ENCODE assay signal across 21 cellular contexts in genomic region chr2:47082976-47083375, GRCh38.
DNase-seq lines count a peak whose midpoint lies in the region; ATAC-seq and TF ChIP-seq lines count a peak whose summit lies in the region.
"Had no signal": no experiment of that assay in that cellular context is flagged by ENCODE, and none has a peak within 500 bp of the region (broad histone marks: within the 10 kb centered on the region; RNA-seq: fewer than 3 reads in every experiment).

No MANE protein-coding gene starts in this region.

- no peak overlapping the region for H3K27ac ChIP-seq in HEK293 (ENCODE audit: extremely low read depth, low read depth, low read length)
- H3K27ac ChIP-seq in cingulate gyrus (ENCODE audit: low read depth, low read length) = peak overlapping the region; percentile 54
- H3K27ac ChIP-seq: 22Rv1 had no signal

- H3K9me3 ChIP-seq in HEK293 (ENCODE audit: control insufficient read depth, insufficient read depth, low read depth, low read length) = no peaks in the 10 kb centered on the region
- H3K9me3 ChIP-seq: Caco-2 had no signal

- no peaks in the 10 kb centered on the region for H3K36me3 ChIP-seq in HEK293 (ENCODE audit: control insufficient read depth in 2 of 2, insufficient read depth in 1 of 2, low read length in 2 of 2)

- no peaks in the 10 kb centered on the region for H3K36me3 Mint-ChIP-seq in activated CD8-positive, alpha-beta T cell treated with anti-CD3 and anti-CD28 coated beads, Interleukin-2, amount 10 ng/mL, durations not matched to agents 7 days and 5 days (ENCODE audit: low read depth)
- no peaks in the 10 kb centered on the region for H3K36me3 Mint-ChIP-seq in activated CD8-positive, alpha-beta T cell treated with anti-CD3 and anti-CD28 coated beads for 36 hours (ENCODE audit: low read depth)

- POLR2A ChIA-PET in activated CD8-positive, alpha-beta T cell treated with anti-CD3 and anti-CD28 coated beads, Interleukin-2, amount 10 ng/mL, durations not matched to agents 7 days and 5 days (lab: Charles Lee) = no interaction called here
- POLR2A ChIA-PET in activated CD8-positive, alpha-beta T cell treated with anti-CD3 and anti-CD28 coated beads for 36 hours (lab: Charles Lee) = no interaction called here
- POLR2A ChIA-PET in HEK293 (lab: Yijun Ruan, JAX) = no interaction called here

- no peak overlapping the region for H3K4me3 Mint-ChIP-seq in activated CD8-positive, alpha-beta T cell treated with anti-CD3 and anti-CD28 coated beads, Interleukin-2, amount 10 ng/mL, durations not matched to agents 7 days and 5 days
- H3K4me3 Mint-ChIP-seq in activated CD8-positive, alpha-beta T cell treated with anti-CD3 and anti-CD28 coated beads for 36 hours = no peak overlapping the region
- H3K4me3 Mint-ChIP-seq: CD4-positive, alpha-beta T cell had no signal

- no peaks in the 10 kb centered on the region for H3K4me1 ChIP-seq in HEK293 (ENCODE audit: control insufficient read depth, insufficient read depth, low read length)

- H3K4me1 Mint-ChIP-seq in activated CD8-positive, alpha-beta T cell treated with anti-CD3 and anti-CD28 coated beads, Interleukin-2, amount 10 ng/mL, durations not matched to agents 7 days and 5 days (ENCODE audit: low read depth) = no peaks in the 10 kb centered on the region
- no peaks in the 10 kb centered on the region for H3K4me1 Mint-ChIP-seq in activated CD8-positive, alpha-beta T cell treated with anti-CD3 and anti-CD28 coated beads for 36 hours (ENCODE audit: low read depth)

- no peak overlapping the region for H3K4me3 ChIP-seq in HEK293 (ENCODE audit: low read depth, low read length)

- TF ChIP-seq CTCF in activated CD8-positive, alpha-beta T cell treated with anti-CD3 and anti-CD28 coated beads for 36 hours (IDR thresholded peaks at IDR 0.05) = no peak
- no peak for TF ChIP-seq CTCF in HEK293 (tag by site-specific recombination; IDR thresholded peaks at IDR 0.05)

- no peaks in the 10 kb centered on the region for H3K9me3 Mint-ChIP-seq in activated CD8-positive, alpha-beta T cell treated with anti-CD3 and anti-CD28 coated beads, Interleukin-2, amount 10 ng/mL, durations not matched to agents 7 days and 5 days (ENCODE audit: insufficient read depth)
- H3K9me3 Mint-ChIP-seq in activated CD8-positive, alpha-beta T cell treated with anti-CD3 and anti-CD28 coated beads for 36 hours = no peaks in the 10 kb centered on the region
- H3K9me3 Mint-ChIP-seq: CD4-positive, alpha-beta T cell had no signal

- intact Hi-C loops in activated CD8-positive, alpha-beta T cell treated with anti-CD3 and anti-CD28 coated beads for 36 hours (cut with micrococcal nuclease) = no loop called here
- intact Hi-C loops in posterior vena cava (cut with DNase I) = no loop called here

- no peak for DNase-seq in activated CD8-positive, alpha-beta T cell treated with anti-CD3 and anti-CD28 coated beads, Interleukin-2, amount 10 ng/mL, durations not matched to agents 7 days and 5 days
- no peak for DNase-seq in activated CD8-positive, alpha-beta T cell treated with anti-CD3 and anti-CD28 coated beads for 36 hours
- DNase-seq in posterior vena cava (ENCODE audit: low spot score) = peak; percentile 36
- no peak for DNase-seq in SIG-M5 (lab: John Stamatoyannopoulos, UW)
- DNase-seq in CD1c-positive myeloid dendritic cell (ENCODE audit: extremely low spot score) = no peak
- DNase-seq: AML-193; Caco-2; CD4-positive, alpha-beta T cell; HCEC 1CT; KG1; NCI-H1417; NCI-H187; NCI-H2107; NCI-H510A; NCI-H748 treated with DMSO at 0.1 percent for 48 hours; NK-92 treated with Interleukin-12 subunit alpha and Interleukin-12 subunit beta, amount 100 ng/mL, for 24 hours; SHP77 had no signal

- CTCF ChIA-PET in activated CD8-positive, alpha-beta T cell treated with anti-CD3 and anti-CD28 coated beads, Interleukin-2, amount 10 ng/mL, durations not matched to agents 7 days and 5 days (lab: Charles Lee) = no interaction called here
- CTCF ChIA-PET in activated CD8-positive, alpha-beta T cell treated with anti-CD3 and anti-CD28 coated beads for 36 hours (lab: Charles Lee) = no interaction called here
- CTCF ChIA-PET in HEK293 (lab: Yijun Ruan, JAX) = interaction anchor here (0.7 kb wide), 1 partner anchor 143 kb away, joined by 3 read pairs; no protein-coding TSS in a partner anchor

- no peak overlapping the region for H3K27ac Mint-ChIP-seq in activated CD8-positive, alpha-beta T cell treated with anti-CD3 and anti-CD28 coated beads, Interleukin-2, amount 10 ng/mL, durations not matched to agents 7 days and 5 days
- H3K27ac Mint-ChIP-seq in activated CD8-positive, alpha-beta T cell treated with anti-CD3 and anti-CD28 coated beads for 36 hours = no peak overlapping the region
- H3K27ac Mint-ChIP-seq: CD4-positive, alpha-beta T cell had no signal

- H3K27me3 Mint-ChIP-seq in activated CD8-positive, alpha-beta T cell treated with anti-CD3 and anti-CD28 coated beads, Interleukin-2, amount 10 ng/mL, durations not matched to agents 7 days and 5 days (ENCODE audit: low read depth) = peaks cover 13% of the 10 kb centered on the region
- no peaks in the 10 kb centered on the region for H3K27me3 Mint-ChIP-seq in activated CD8-positive, alpha-beta T cell treated with anti-CD3 and anti-CD28 coated beads for 36 hours
- H3K27me3 Mint-ChIP-seq: CD4-positive, alpha-beta T cell had no signal

- ATAC-seq in activated CD8-positive, alpha-beta T cell treated with anti-CD3 and anti-CD28 coated beads, Interleukin-2, amount 10 ng/mL, durations not matched to agents 7 days and 5 days = peak; percentile 55
- ATAC-seq in activated CD8-positive, alpha-beta T cell treated with anti-CD3 and anti-CD28 coated beads for 36 hours = no peak
- ATAC-seq in HG02623 (IDR thresholded peaks at IDR 0.05; ENCODE audit: unreplicated experiment) = no peak

TF ChIP-seq in HEK293, 187 proteins besides CTCF, POLR2A, EP300 and RAD21:
- TF ChIP-seq ZNF146 (tag by site-specific recombination; IDR thresholded peaks at IDR 0.05) (no peak), EGR2 (tag by site-specific recombination; IDR thresholded peaks at IDR 0.05; ENCODE audit: low read depth) (peak; percentile 50; the same call in 1 of the 2 replicates), TCF7L2 (IDR thresholded peaks at IDR 0.05; ENCODE audit: borderline replicate concordance, low read depth, low read length) (no peak), BCL11B (tag by site-specific recombination; IDR thresholded peaks at IDR 0.05; ENCODE audit: low read depth) (no peak), ZNF24 (tag by site-specific recombination; IDR thresholded peaks at IDR 0.05) (no peak), ZNF518A (tag by site-specific recombination; conservative IDR thresholded peaks at IDR 0.05; ENCODE audit: low read depth) (no peak), ZNF747 (tag by site-specific recombination; IDR thresholded peaks at IDR 0.05) (no peak), ZNF561 (tag by site-specific recombination; IDR thresholded peaks at IDR 0.05; ENCODE audit: borderline replicate concordance) (no peak), ZFHX2 (tag by site-specific recombination; conservative IDR thresholded peaks at IDR 0.05) (peak; percentile 38), ZNF596 (tag by site-specific recombination; IDR thresholded peaks at IDR 0.05) (no peak), ZNF184 (tag by site-specific recombination; IDR thresholded peaks at IDR 0.05) (no peak), ZNF174 (tag by site-specific recombination; IDR thresholded peaks at IDR 0.05) (no peak), ZNF544 (tag by site-specific recombination; IDR thresholded peaks at IDR 0.05) (no peak), ZNF701 (tag by site-specific recombination; IDR thresholded peaks at IDR 0.05) (no peak), ZNF302 (tag by site-specific recombination; IDR thresholded peaks at IDR 0.05; ENCODE audit: low read depth) (no peak), SP3 (tag by site-specific recombination; IDR thresholded peaks at IDR 0.05) (no peak)
